In genomic region chr11:45530111-45530510, GRCh38 we compare ENCODE assay signal across 9 cellular contexts.
"Had no signal": no experiment of that assay in that cellular context is flagged by ENCODE, and none has a peak within 500 bp of the region (broad histone marks: within the 10 kb centered on the region; RNA-seq: fewer than 3 reads in every experiment).

No MANE protein-coding gene starts in this region.

- FAIRE-seq: H1, HepG2 had no signal

- H3K36me3 Mint-ChIP-seq: IgD-negative memory B cell had no signal

- DNase-seq: H7, HFFc6 had no signal

- H3K36me3 ChIP-seq: HAP-1 had no signal

- H3K27ac ChIP-seq: HL-60 had no signal

- H3K27ac Mint-ChIP-seq: GM23338, HFFc6 had no signal

- H3K4me3 Mint-ChIP-seq: GM23338, HFFc6, IgD-negative memory B cell had no signal

- H3K4me1 Mint-ChIP-seq: GM23338, IgD-negative memory B cell had no signal

- H3K4me3 ChIP-seq: GM23338, HAP-1 had no signal

- H3K4me1 ChIP-seq: HAP-1 had no signal

- ATAC-seq: GM23338, HCT116, HepG2 had no signal

- H3K9me3 Mint-ChIP-seq: GM23338, HFFc6, IgD-negative memory B cell had no signal

- H3K9me3 ChIP-seq: HAP-1 had no signal
